In genomic region chr11:67482275-67482735, GRCh38 we compare ENCODE assay signal across 8 cellular contexts. TPM values are rescaled to one million over a fixed set of nuclear protein-coding genes. Genes with fewer than 3 reads are reported as not detected.
DNase-seq lines count a peak whose midpoint lies in the region; ATAC-seq, FAIRE-seq and TF ChIP-seq lines count a peak whose summit lies in the region.

No MANE protein-coding gene starts in this region.

- H2AK9ac ChIP-seq in IMR-90 (replicated peaks; ENCODE audit: low read depth, low read length, poor library complexity), result peak overlapping the region; percentile 75

- H3K27ac ChIP-seq in IMR-90 (ENCODE audit: insufficient read depth, low read length) (no peak overlapping the region; the same call in 1 of the 2 replicates), astrocyte (ENCODE audit: low read depth, low read length) (peak overlapping the region; percentile 71)

- H3K18ac ChIP-seq in IMR-90 (ENCODE audit: low read depth, low read length), result no peak overlapping the region

- H3K9me1 ChIP-seq in IMR-90 (ENCODE audit: insufficient read depth, low read length), result peaks cover 15% of the 10 kb centered on the region

- no TSS peak for BruUV-seq in IMR-90 (replicated peaks; lab: Mats Ljungman, UMichigan)

- H3K9me3 Mint-ChIP-seq in astrocyte (ENCODE audit: unreplicated experiment), result peaks cover 2% of the 10 kb centered on the region

- CTCF ChIA-PET in BJ (lab: Yijun Ruan, JAX), result interaction anchor here (0.6 kb wide), 1 partner anchor 14 kb away, joined by 3 read pairs; no protein-coding TSS in a partner anchor
- CTCF ChIA-PET in IMR-90 (lab: Yijun Ruan, JAX), result no interaction called here

- H2BK20ac ChIP-seq in IMR-90 (ENCODE audit: low read depth, low read length), result no peak overlapping the region

- dilution Hi-C loops in IMR-90 (cut with HindIII; ENCODE audit: low sequenced_read_pairs, unreplicated experiment), result no loop called here

- peak overlapping the region; percentile 47 for H2BK5ac ChIP-seq in IMR-90 (ENCODE audit: low read depth, low read length, poor library complexity, severe bottlenecking)

- no peak for TF ChIP-seq RAD21 in IMR-90 (IDR thresholded peaks at IDR 0.05; ENCODE audit: low read length)

- no peak overlapping the region for H3K23ac ChIP-seq in IMR-90 (ENCODE audit: low read depth, low read length)

- H4K8ac ChIP-seq in IMR-90 (ENCODE audit: low read depth in 2 of 2, low read length in 2 of 2), result peak overlapping the region; percentile 89 to 98

- H3K9ac ChIP-seq in IMR-90 (ENCODE audit: low read depth, low read length) (peak overlapping the region; percentile 57; the same call in 1 of the 2 replicates), astrocyte (ENCODE audit: low read length) (peak overlapping the region; percentile 80)

- no peak for ATAC-seq in IMR-90 (ENCODE audit: low read depth)
- no peak for ATAC-seq in HG02970 (IDR thresholded peaks at IDR 0.05; ENCODE audit: low FRiP score, unreplicated experiment)
- no peak for ATAC-seq in HG03460 (IDR thresholded peaks at IDR 0.05; ENCODE audit: unreplicated experiment)

- no CpG with 5 or more reads among the region's 18 CpGs for WGBS in IMR-90 (ENCODE audit: extremely low coverage in 2 of 2, insufficient read length in 1 of 2), 2 experiments

- H3K9me3 ChIP-seq in IMR-90 (ENCODE audit: control insufficient read depth, insufficient read depth, low read length) (no peaks in the 10 kb centered on the region), astrocyte (ENCODE audit: insufficient read depth, low read depth, low read length) (no peaks in the 10 kb centered on the region), mononuclear cell (ENCODE audit: low read depth, low read length) (no peaks in the 10 kb centered on the region)

- H4K20me1 ChIP-seq in IMR-90 (ENCODE audit: insufficient read depth, low read length) (no peaks in the 10 kb centered on the region; the same call in 1 of the 2 replicates), astrocyte (ENCODE audit: insufficient read depth, low read length) (peaks cover 20% of the 10 kb centered on the region)

- 0 out of 2 replicates have a peak overlapping the region, but pooled peaks have one; percentile 16 for H2BK120ac ChIP-seq in IMR-90 (ENCODE audit: low read depth, low read length)

- peak overlapping the region; percentile 8; the same call in 1 of the 2 replicates for H3K4ac ChIP-seq in IMR-90 (ENCODE audit: low read depth, low read length)

- no peak for TF ChIP-seq POLR2A in IMR-90 (IDR thresholded peaks at IDR 0.05; ENCODE audit: low read depth, low read length)

- POLR2A ChIA-PET in BJ (lab: Charles Lee), result no interaction called here
- POLR2A ChIA-PET in IMR-90 (lab: Charles Lee; ENCODE audit: unreplicated experiment), result no interaction called here

- H3K14ac ChIP-seq in IMR-90 (replicated peaks; ENCODE audit: low read depth, low read length), result peak overlapping the region; percentile 81; the same call in 1 of the 2 replicates

- H3K27me3 ChIP-seq in BJ (ENCODE audit: control insufficient read depth, insufficient read depth, low read length) (no peaks in the 10 kb centered on the region), IMR-90 (ENCODE audit: control insufficient read depth, insufficient read depth, low read length) (no peaks in the 10 kb centered on the region), astrocyte (ENCODE audit: insufficient read depth, low read length) (no peaks in the 10 kb centered on the region), mononuclear cell (ENCODE audit: insufficient read depth, low read length) (no peaks in the 10 kb centered on the region)

- peak overlapping the region; percentile 52; the same call in 1 of the 2 replicates for H3K56ac ChIP-seq in IMR-90 (ENCODE audit: extremely low read depth, insufficient read depth, low read length)

- no peak overlapping the region for H2BK15ac ChIP-seq in IMR-90 (ENCODE audit: low read depth, low read length)

- in situ Hi-C loops in IMR-90 (cut with MboI; ENCODE audit: low sequenced_read_pairs), result no loop called here

- H2AK5ac ChIP-seq in IMR-90 (ENCODE audit: low read depth, low read length), result no peak overlapping the region

- H3K4me1 Mint-ChIP-seq in astrocyte (ENCODE audit: low read depth, unreplicated experiment), result peaks cover 4% of the 10 kb centered on the region

- peaks cover 28% of the 10 kb centered on the region for H3K79me2 ChIP-seq in astrocyte (ENCODE audit: insufficient read depth, low read length)

- DNase-seq in BJ (ENCODE audit: low read depth), result no peak
- DNase-seq in IMR-90, result no peak
- no peak for DNase-seq in astrocyte (ENCODE audit: low read depth)
- DNase-seq in effector CD4-positive, alpha-beta T cell, result no peak
- no peak for DNase-seq in stimulated activated CD4-positive, alpha-beta T cell treated with anti-CD3 and anti-CD28 coated beads, Interleukin-12 subunit alpha, Interleukin-12 subunit beta, amount 100 ng/mL, for 4 hours

- H3K79me1 ChIP-seq in IMR-90 (ENCODE audit: low read depth in 1 of 2, low read length in 2 of 2), result peaks cover 14 to 38% of the 10 kb centered on the region in 2 experiments

- intact Hi-C loops in IMR-90 (cut with micrococcal nuclease), result loop anchor here (5.0 kb wide), 1 partner anchor 60 kb away; no protein-coding TSS in a partner anchor

- H3K27ac Mint-ChIP-seq in astrocyte (ENCODE audit: unreplicated experiment), result peak overlapping the region; percentile 99

- H3K36me3 ChIP-seq in BJ (ENCODE audit: control insufficient read depth, insufficient read depth, low read length) (0 out of 2 replicates have a peak, but pooled peaks cover 1% of the 10 kb centered on the region), IMR-90 (ENCODE audit: control insufficient read depth, insufficient read depth, low read length) (peaks cover 3% of the 10 kb centered on the region), astrocyte (ENCODE audit: insufficient read depth, low read length) (no peaks in the 10 kb centered on the region)

- peak overlapping the region; percentile 40 for H4K5ac ChIP-seq in IMR-90 (ENCODE audit: low read depth, low read length)

- FAIRE-seq in astrocyte (lab: Jason Lieb, UNC), result no peak

- peak overlapping the region; percentile 70 for H3K4me3 ChIP-seq in BJ (ENCODE audit: low read depth, low read length)
- H3K4me3 ChIP-seq in IMR-90 (ENCODE audit: insufficient read depth, low read depth, low read length), result peak overlapping the region; percentile 49
- peak overlapping the region; percentile 76 for H3K4me3 ChIP-seq in astrocyte (ENCODE audit: insufficient read depth, low read depth, low read length)
- peak overlapping the region; percentile 63 for H3K4me3 ChIP-seq in mononuclear cell (ENCODE audit: low read length)

- H3K4me2 ChIP-seq in IMR-90 (ENCODE audit: low read depth, low read length), result peak overlapping the region; percentile 62
- peak overlapping the region; percentile 86 for H3K4me2 ChIP-seq in astrocyte (ENCODE audit: low read length)

- H4K91ac ChIP-seq in IMR-90 (ENCODE audit: insufficient read depth, low read depth, low read length), result no peak overlapping the region

- H3K27me3 Mint-ChIP-seq in astrocyte (ENCODE audit: low read depth, unreplicated experiment), result no peaks in the 10 kb centered on the region

- H3K36me3 Mint-ChIP-seq in astrocyte (ENCODE audit: low read depth, unreplicated experiment), result peaks cover 13% of the 10 kb centered on the region

- H3K4me1 ChIP-seq in IMR-90 (ENCODE audit: control insufficient read depth, insufficient read depth, low read length) (peaks cover 3% of the 10 kb centered on the region; the same call in 1 of the 2 replicates), astrocyte (ENCODE audit: insufficient read depth, low read length) (peaks cover 11% of the 10 kb centered on the region), mononuclear cell (ENCODE audit: insufficient read depth, low read length) (peaks cover 52% of the 10 kb centered on the region)

- TF ChIP-seq CTCF in BJ (IDR thresholded peaks at IDR 0.05; ENCODE audit: insufficient read depth, low read depth, low read length) (no peak), IMR-90 (conservative IDR thresholded peaks at IDR 0.05; ENCODE audit: low read depth, low read length) (no peak), astrocyte (IDR thresholded peaks at IDR 0.05; ENCODE audit: insufficient read depth, low read depth, low read length) (no peak)

- peak overlapping the region; percentile 95 for H3K4me3 Mint-ChIP-seq in astrocyte (ENCODE audit: unreplicated experiment)

- peak overlapping the region; percentile 88 for H2AFZ ChIP-seq in IMR-90 (replicated peaks; ENCODE audit: low read length, poor library complexity)
- peak overlapping the region; percentile 97 for H2AFZ ChIP-seq in astrocyte (ENCODE audit: low read depth, low read length)

RNA-seq across cellular contexts. Expression of gene AIP, which starts 0.5 kb away (rescaled TPM):
- polyA plus RNA-seq in BJ (2011; rRNA removed) (69.9 and 133 TPM in 2 replicates), IMR-90 (2012; rRNA removed) (122 and 130 TPM in 2 replicates)
- polyA minus RNA-seq in BJ (2011; rRNA and poly(A)+ RNA removed), result 34.8 and 51.3 TPM in 2 replicates
- total RNA-seq in IMR-90 (2012; rRNA removed) (91.4 and 95.5 TPM in 2 replicates), astrocyte (42.1 and 43.6 TPM in 2 replicates), mononuclear cell (77.2 TPM)
- polyA plus RNA-seq in IMR-90 (2012; cell fraction: cytosol; rRNA removed), result 119 and 146 TPM in 2 replicates
- polyA plus RNA-seq in IMR-90 (2012; cell fraction: nucleus; rRNA removed; ENCODE audit: low replicate concordance), result 57.9 and 94.8 TPM in 2 replicates

RNA-seq across cellular contexts. Expression of gene TMEM134, which starts 13.3 kb away (rescaled TPM):
- 30.6 and 31.7 TPM in 2 replicates for polyA plus RNA-seq in BJ (2011; rRNA removed)
- 6.5 and 6.6 TPM in 2 replicates for polyA minus RNA-seq in BJ (2011; rRNA and poly(A)+ RNA removed)
- total RNA-seq in IMR-90 (2012; rRNA removed), result 12.5 and 18.9 TPM in 2 replicates
- 55.0 and 64.4 TPM in 2 replicates for polyA plus RNA-seq in IMR-90 (2012; rRNA removed)
- 167 and 255 TPM in 2 replicates for polyA plus RNA-seq in IMR-90 (2012; cell fraction: cytosol; rRNA removed)
- polyA plus RNA-seq in IMR-90 (2012; cell fraction: nucleus; rRNA removed; ENCODE audit: low replicate concordance), result 119 and 287 TPM in 2 replicates
- 38.0 and 48.1 TPM in 2 replicates for total RNA-seq in astrocyte
- total RNA-seq in mononuclear cell, result 18.4 TPM

RNA-seq across cellular contexts. Expression of gene PITPNM1, which starts 22.9 kb away (rescaled TPM):
- polyA plus RNA-seq in BJ (2011; rRNA removed) (8.0 and 14.4 TPM in 2 replicates), IMR-90 (2012; rRNA removed) (15.4 and 18.3 TPM in 2 replicates)
- 10.0 and 15.3 TPM in 2 replicates for polyA minus RNA-seq in BJ (2011; rRNA and poly(A)+ RNA removed)
- total RNA-seq in IMR-90 (2012; rRNA removed) (4.7 and 5.0 TPM in 2 replicates), astrocyte (61.1 and 71.5 TPM in 2 replicates), mononuclear cell (62.0 TPM)
- polyA plus RNA-seq in IMR-90 (2012; cell fraction: cytosol; rRNA removed), result 8.3 and 16.2 TPM in 2 replicates
- polyA plus RNA-seq in IMR-90 (2012; cell fraction: nucleus; rRNA removed; ENCODE audit: low replicate concordance), result 41.1 and 134 TPM in 2 replicates

RNA-seq across cellular contexts. Expression of gene CDK2AP2, which starts 25.7 kb away (rescaled TPM):
- polyA plus RNA-seq in BJ (2011; rRNA removed) (15.4 and 30.4 TPM in 2 replicates), IMR-90 (2012; rRNA removed) (44.7 and 49.8 TPM in 2 replicates)
- 16.6 and 25.4 TPM in 2 replicates for polyA minus RNA-seq in BJ (2011; rRNA and poly(A)+ RNA removed)
- total RNA-seq in IMR-90 (2012; rRNA removed) (8.1 and 9.2 TPM in 2 replicates), astrocyte (36.1 and 45.0 TPM in 2 replicates), mononuclear cell (9.7 TPM)
- 49.1 and 52.7 TPM in 2 replicates for polyA plus RNA-seq in IMR-90 (2012; cell fraction: cytosol; rRNA removed)
- 41.3 and 43.1 TPM in 2 replicates for polyA plus RNA-seq in IMR-90 (2012; cell fraction: nucleus; rRNA removed; ENCODE audit: low replicate concordance)

RNA-seq across cellular contexts. Expression of gene CABP4, which starts 27.2 kb away (rescaled TPM):
- polyA plus RNA-seq in BJ (2011; rRNA removed), result not detected in 2 replicates
- polyA minus RNA-seq in BJ (2011; rRNA and poly(A)+ RNA removed), result not detected in 2 replicates
- total RNA-seq in IMR-90 (2012; rRNA removed), result not detected in 2 replicates
- polyA plus RNA-seq in IMR-90 (2012; rRNA removed), result not detected in 2 replicates
- polyA plus RNA-seq in IMR-90 (2012; cell fraction: cytosol; rRNA removed), result not detected in 2 replicates
- polyA plus RNA-seq in IMR-90 (2012; cell fraction: nucleus; rRNA removed; ENCODE audit: low replicate concordance), result not detected in 2 replicates
- not detected in 2 replicates for total RNA-seq in astrocyte
- 2.6 TPM for total RNA-seq in mononuclear cell

Comparison
In these comparisons a context has a peak if more than half of its experiments do, and no peak if none do; other contexts are left out.
1. RNA of gene PITPNM1, which starts 22.9 kb away (total RNA-seq): 61.1 to 71.5 TPM in astrocyte and 62.0 TPM in mononuclear cell (single experiment); 4.7 to 5.0 TPM in IMR-90; every median in the first group is over 10 times any median in the second.
2. Peak in every context shown above with its lines, with median percentiles within 50 percentile points of each other: H3K4me3 ChIP-seq.